In genomic region chr1:231387770-231388669, GRCh38 we compare ENCODE assay signal across 12 cellular contexts. TPM values are rescaled to one million over a fixed set of nuclear protein-coding genes. Genes with fewer than 3 reads are reported as not detected.
DNase-seq lines count a peak whose midpoint lies in the region; ATAC-seq and TF ChIP-seq lines count a peak whose summit lies in the region.
"Had no signal": no experiment of that assay in that cellular context is flagged by ENCODE, and none has a peak within 500 bp of the region (broad histone marks: within the 10 kb centered on the region; RNA-seq: fewer than 3 reads in every experiment).

No MANE protein-coding gene starts in this region.

- no peak overlapping the region for H3K9ac ChIP-seq in mesenchymal stem cell (ENCODE audit: low read length)

- H3K4ac ChIP-seq in mesenchymal stem cell (ENCODE audit: low read depth in 1 of 2, low read length in 2 of 2) = peak overlapping the region in 1 of 2 experiments; percentile 67

- peak overlapping the region in 1 of 2 experiments; percentile 57 for H3K14ac ChIP-seq in mesenchymal stem cell (ENCODE audit: low read length in 2 of 2)

- ATAC-seq in T-helper 17 cell = no peak
- no peak for ATAC-seq in HG03039 (IDR thresholded peaks at IDR 0.05; ENCODE audit: unreplicated experiment)
- ATAC-seq in HG02870 (IDR thresholded peaks at IDR 0.05; ENCODE audit: unreplicated experiment) = no peak
- ATAC-seq: body of pancreas had no signal

- WGBS in mesenchymal stem cell = 60% methylated on average over 4 of the region's 5 CpGs

- DNase-seq in CD4-positive, alpha-beta memory T cell = no peak
- peak; percentile 58 for DNase-seq in KBM-7
- no peak for DNase-seq in T-helper 17 cell
- peak; percentile 59 for DNase-seq in mesenchymal stem cell
- DNase-seq in stimulated activated CD4-positive, alpha-beta T cell treated with anti-CD3 and anti-CD28 coated beads, Interleukin-4, amount 100 ng/mL, for 24 hours = no peak
- no peak for DNase-seq in breast epithelium (ENCODE audit: low spot score in 2 of 2)
- DNase-seq: body of pancreas, DND-41, kidney had no signal

- no peak overlapping the region for H3K27ac ChIP-seq in CD4-positive, alpha-beta memory T cell (ENCODE audit: low read depth, low read length)
- peak overlapping the region; percentile 86 for H3K27ac ChIP-seq in mesenchymal stem cell (ENCODE audit: low read length, poor library complexity, severe bottlenecking)
- no peak overlapping the region for H3K27ac ChIP-seq in breast epithelium

- H3K27me3 Mint-ChIP-seq in CD4-positive, alpha-beta memory T cell = no peaks in the 10 kb centered on the region
- no peaks in the 10 kb centered on the region for H3K27me3 Mint-ChIP-seq in T-helper 17 cell

- TF ChIP-seq POLR2A in breast epithelium (IDR thresholded peaks at IDR 0.05) = no peak

- peaks cover 7 to 8% of the 10 kb centered on the region in 2 donors for H3K36me3 Mint-ChIP-seq in CD4-positive, alpha-beta memory T cell
- no peaks in the 10 kb centered on the region for H3K36me3 Mint-ChIP-seq in T-helper 17 cell (ENCODE audit: low read depth)

- no peak overlapping the region for H2BK15ac ChIP-seq in mesenchymal stem cell (ENCODE audit: low read depth, poor library complexity, severe bottlenecking)

- H3K36me3 ChIP-seq in CD4-positive, alpha-beta memory T cell (ENCODE audit: insufficient read depth, low read length) = no peaks in the 10 kb centered on the region
- H3K36me3 ChIP-seq in mesenchymal stem cell (ENCODE audit: control insufficient read depth in 1 of 2, insufficient read depth in 2 of 2, low read depth in 1 of 2, low read length in 2 of 2) = no peaks in the 10 kb centered on the region
- H3K36me3 ChIP-seq in breast epithelium = no peaks in the 10 kb centered on the region

- no peaks in the 10 kb centered on the region for H3K9me3 Mint-ChIP-seq in CD4-positive, alpha-beta memory T cell
- H3K9me3 Mint-ChIP-seq: neural crest cell had no signal

- no peak overlapping the region for H2AFZ ChIP-seq in mesenchymal stem cell (ENCODE audit: low read depth, low read length)

- no peak overlapping the region for H3K23ac ChIP-seq in mesenchymal stem cell (ENCODE audit: low read length in 2 of 2)

- no peak overlapping the region for H3K4me3 ChIP-seq in CD4-positive, alpha-beta memory T cell (ENCODE audit: low read length in 2 of 2)
- H3K4me3 ChIP-seq in mesenchymal stem cell (ENCODE audit: insufficient read depth in 1 of 2, low read depth in 1 of 2, low read length in 2 of 2) = no peak overlapping the region
- H3K4me3 ChIP-seq in breast epithelium = no peak overlapping the region
- H3K4me3 ChIP-seq: body of pancreas had no signal

- H2BK12ac ChIP-seq in mesenchymal stem cell (ENCODE audit: low read length in 2 of 2) = peak overlapping the region in 1 of 2 experiments; percentile 70

- no peaks in the 10 kb centered on the region for H3K27me3 ChIP-seq in CD4-positive, alpha-beta memory T cell (ENCODE audit: insufficient read depth, low read length)
- no peaks in the 10 kb centered on the region for H3K27me3 ChIP-seq in mesenchymal stem cell (ENCODE audit: control insufficient read depth in 1 of 2, insufficient read depth in 1 of 2, low read length in 2 of 2)
- H3K27me3 ChIP-seq in breast epithelium = no peaks in the 10 kb centered on the region
- H3K27me3 ChIP-seq: body of pancreas had no signal

- no peak overlapping the region for H3K18ac ChIP-seq in mesenchymal stem cell (ENCODE audit: low read depth in 1 of 2, low read length in 2 of 2)

- H3K79me1 ChIP-seq in mesenchymal stem cell (replicated peaks; ENCODE audit: low read length, poor library complexity, severe bottlenecking) = peaks cover 15% of the 10 kb centered on the region

- no peak overlapping the region for H3K4me3 Mint-ChIP-seq in CD4-positive, alpha-beta memory T cell
- H3K4me3 Mint-ChIP-seq in T-helper 17 cell = no peak overlapping the region
- H3K4me3 Mint-ChIP-seq: neural crest cell had no signal

- POLR2A ChIA-PET in CD4-positive, alpha-beta memory T cell (lab: Charles Lee; ENCODE audit: partially characterized antibody) = no interaction called here

- peaks cover 22 to 47% (median 34%) of the 10 kb centered on the region in 4 donors for H3K4me1 Mint-ChIP-seq in CD4-positive, alpha-beta memory T cell
- H3K4me1 Mint-ChIP-seq in T-helper 17 cell = peaks cover 29% of the 10 kb centered on the region
- H3K4me1 Mint-ChIP-seq: neural crest cell had no signal

- peak overlapping the region; percentile 73 for H2AK5ac ChIP-seq in mesenchymal stem cell (ENCODE audit: low read length, severe bottlenecking)

- no peak overlapping the region for H2BK120ac ChIP-seq in mesenchymal stem cell (ENCODE audit: low read depth, low read length)

- H4K8ac ChIP-seq in mesenchymal stem cell (ENCODE audit: low read length) = peak overlapping the region; percentile 85

- TF ChIP-seq CTCF in breast epithelium (IDR thresholded peaks at IDR 0.05) = no peak

- no peak overlapping the region for H4K91ac ChIP-seq in mesenchymal stem cell (ENCODE audit: low read length)

- CTCF ChIA-PET in CD4-positive, alpha-beta memory T cell (lab: Charles Lee; ENCODE audit: partially characterized antibody) = no interaction called here

- peak overlapping the region in 4 of 7 donors; percentile 4 to 64 (median 24) for H3K27ac Mint-ChIP-seq in CD4-positive, alpha-beta memory T cell
- peak overlapping the region; percentile 29 for H3K27ac Mint-ChIP-seq in T-helper 17 cell

- peaks cover 3% of the 10 kb centered on the region for H3K4me1 ChIP-seq in CD4-positive, alpha-beta memory T cell (ENCODE audit: insufficient read depth, low read length)
- H3K4me1 ChIP-seq in mesenchymal stem cell (ENCODE audit: control insufficient read depth, insufficient read depth, low read depth, low read length) (peaks cover 6% of the 10 kb centered on the region), breast epithelium (no peaks in the 10 kb centered on the region)

- peak overlapping the region; percentile 29 for H3K4me2 ChIP-seq in mesenchymal stem cell (ENCODE audit: low read length, poor library complexity, severe bottlenecking)

- H3K9me3 ChIP-seq in CD4-positive, alpha-beta memory T cell (ENCODE audit: control insufficient read depth in 1 of 2, low read length in 2 of 2) = no peaks in the 10 kb centered on the region
- H3K9me3 ChIP-seq in T-helper 17 cell (ENCODE audit: control insufficient read depth, low read length, poor library complexity, severe bottlenecking) (no peaks in the 10 kb centered on the region), mesenchymal stem cell (ENCODE audit: control insufficient read depth, low read length) (no peaks in the 10 kb centered on the region), breast epithelium (no peaks in the 10 kb centered on the region)
- H3K9me3 ChIP-seq: body of pancreas had no signal

- in situ Hi-C loops in KBM-7 (cut with MboI; ENCODE audit: low pct_unique_long_range_greater_than_20kb, low sequenced_read_pairs) = no loop called here

- intact Hi-C loops in CD4-positive, alpha-beta memory T cell (cut with micrococcal nuclease) = no loop called here
- intact Hi-C loops in breast epithelium (cut with DNase I; ENCODE audit: low total_unique reads) = no loop called here

- no peak overlapping the region for H2BK5ac ChIP-seq in mesenchymal stem cell (ENCODE audit: low read depth, low read length, poor library complexity, severe bottlenecking)

RNA-seq across cellular contexts. Expression of gene EGLN1, which starts 34.1 kb away (rescaled TPM):
- 10 to 100 TPM; 23.5 to 29.3 TPM for total RNA-seq in CD4-positive, alpha-beta memory T cell
- polyA plus RNA-seq in CD4-positive, alpha-beta memory T cell = 10 to 100 TPM; 26.0 to 32.1 TPM
- total RNA-seq in T-helper 17 cell (10 to 100 TPM; 13.5 to 17.2 TPM), breast epithelium (10 to 100 TPM; 33.8 to 45.6 (median 38.1) TPM)
- polyA plus RNA-seq in mesenchymal stem cell (2013, experiment 1 of 2) = 15.8 TPM
- polyA plus RNA-seq in mesenchymal stem cell (2013, experiment 2 of 2) = 16.5 TPM

RNA-seq across cellular contexts. Expression of gene SPRTN, which starts 49.9 kb away (rescaled TPM):
- 10 to 100 TPM; 15.4 to 16.2 TPM for total RNA-seq in CD4-positive, alpha-beta memory T cell
- polyA plus RNA-seq in CD4-positive, alpha-beta memory T cell = 10 to 100 TPM; 10.6 to 17.7 TPM
- total RNA-seq in T-helper 17 cell (10 to 100 TPM; 23.3 to 31.3 TPM), breast epithelium (10 to 100 TPM; 13.8 to 23.6 (median 15.2) TPM)
- polyA plus RNA-seq in mesenchymal stem cell (2013, experiment 1 of 2) = 14.0 TPM
- 11.6 TPM for polyA plus RNA-seq in mesenchymal stem cell (2013, experiment 2 of 2)

RNA-seq across cellular contexts. Expression of gene EXOC8, which starts 50.4 kb away (rescaled TPM):
- total RNA-seq in CD4-positive, alpha-beta memory T cell = 10 to 100 TPM; 37.4 to 37.7 TPM
- 1 to 10 TPM; 2.2 to 3.3 TPM for polyA plus RNA-seq in CD4-positive, alpha-beta memory T cell
- 10 to 100 TPM; 29.8 to 35.9 TPM for total RNA-seq in T-helper 17 cell
- 4.7 TPM for polyA plus RNA-seq in mesenchymal stem cell (2013, experiment 1 of 2)
- 4.8 TPM for polyA plus RNA-seq in mesenchymal stem cell (2013, experiment 2 of 2)
- 10 to 100 TPM; 13.1 to 17.7 (median 15.0) TPM for total RNA-seq in breast epithelium

Comparison
In these comparisons a context has a peak if more than half of its experiments do, and no peak if none do; other contexts are left out.
1. DNase-seq: peak in KBM-7 (single experiment) and mesenchymal stem cell (single experiment); none in CD4-positive, alpha-beta memory T cell (0 of 5), T-helper 17 cell (0 of 3), stimulated activated CD4-positive, alpha-beta T cell treated with anti-CD3 and anti-CD28 coated beads, Interleukin-4, amount 100 ng/mL, for 24 hours (single experiment) and breast epithelium (0 of 2).